Comparison of ENCODE assay signal across 1 cellular context in the genomic region with DNA sequence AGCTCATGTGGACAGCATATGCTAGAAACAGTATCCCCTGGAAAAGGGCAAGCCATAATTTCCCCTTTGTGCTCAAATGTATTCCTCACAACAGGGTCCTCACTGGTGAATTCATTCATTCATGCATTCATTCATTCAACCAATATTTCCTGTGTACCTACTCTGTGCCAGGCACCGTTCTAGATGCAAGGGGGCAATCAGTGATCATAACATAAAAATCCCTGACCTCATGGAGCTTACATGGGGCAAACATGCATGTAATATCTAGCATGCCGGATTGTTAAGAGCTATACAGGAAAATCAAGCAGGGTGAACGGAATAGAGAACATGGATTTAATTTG.
TF ChIP-seq lines count a peak whose summit lies in the region.

No MANE protein-coding gene starts in this region.

TF ChIP-seq in GM23338, 12 proteins besides CTCF, POLR2A, EP300 and RAD21:
- TF ChIP-seq, protein P1, sequence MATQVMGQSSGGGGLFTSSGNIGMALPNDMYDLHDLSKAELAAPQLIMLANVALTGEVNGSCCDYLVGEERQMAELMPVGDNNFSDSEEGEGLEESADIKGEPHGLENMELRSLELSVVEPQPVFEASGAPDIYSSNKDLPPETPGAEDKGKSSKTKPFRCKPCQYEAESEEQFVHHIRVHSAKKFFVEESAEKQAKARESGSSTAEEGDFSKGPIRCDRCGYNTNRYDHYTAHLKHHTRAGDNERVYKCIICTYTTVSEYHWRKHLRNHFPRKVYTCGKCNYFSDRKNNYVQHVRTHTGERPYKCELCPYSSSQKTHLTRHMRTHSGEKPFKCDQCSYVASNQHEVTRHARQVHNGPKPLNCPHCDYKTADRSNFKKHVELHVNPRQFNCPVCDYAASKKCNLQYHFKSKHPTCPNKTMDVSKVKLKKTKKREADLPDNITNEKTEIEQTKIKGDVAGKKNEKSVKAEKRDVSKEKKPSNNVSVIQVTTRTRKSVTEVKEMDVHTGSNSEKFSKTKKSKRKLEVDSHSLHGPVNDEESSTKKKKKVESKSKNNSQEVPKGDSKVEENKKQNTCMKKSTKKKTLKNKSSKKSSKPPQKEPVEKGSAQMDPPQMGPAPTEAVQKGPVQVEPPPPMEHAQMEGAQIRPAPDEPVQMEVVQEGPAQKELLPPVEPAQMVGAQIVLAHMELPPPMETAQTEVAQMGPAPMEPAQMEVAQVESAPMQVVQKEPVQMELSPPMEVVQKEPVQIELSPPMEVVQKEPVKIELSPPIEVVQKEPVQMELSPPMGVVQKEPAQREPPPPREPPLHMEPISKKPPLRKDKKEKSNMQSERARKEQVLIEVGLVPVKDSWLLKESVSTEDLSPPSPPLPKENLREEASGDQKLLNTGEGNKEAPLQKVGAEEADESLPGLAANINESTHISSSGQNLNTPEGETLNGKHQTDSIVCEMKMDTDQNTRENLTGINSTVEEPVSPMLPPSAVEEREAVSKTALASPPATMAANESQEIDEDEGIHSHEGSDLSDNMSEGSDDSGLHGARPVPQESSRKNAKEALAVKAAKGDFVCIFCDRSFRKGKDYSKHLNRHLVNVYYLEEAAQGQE (IDR thresholded peaks at IDR 0.05; ENCODE audit: unreplicated experiment), result no peak
- TF ChIP-seq CREB1 (CRISPR knock-in tag; IDR thresholded peaks at IDR 0.05; ENCODE audit: low read depth) (no peak), ZNF331 (CRISPR knock-in tag; IDR thresholded peaks at IDR 0.05; ENCODE audit: low read depth) (no peak), NANOG (IDR thresholded peaks at IDR 0.05; ENCODE audit: borderline replicate concordance) (no peak), JUNB (IDR thresholded peaks at IDR 0.05; ENCODE audit: unreplicated experiment) (no peak)
